ENCODE assay signal across 8 cellular contexts in the genomic region with DNA sequence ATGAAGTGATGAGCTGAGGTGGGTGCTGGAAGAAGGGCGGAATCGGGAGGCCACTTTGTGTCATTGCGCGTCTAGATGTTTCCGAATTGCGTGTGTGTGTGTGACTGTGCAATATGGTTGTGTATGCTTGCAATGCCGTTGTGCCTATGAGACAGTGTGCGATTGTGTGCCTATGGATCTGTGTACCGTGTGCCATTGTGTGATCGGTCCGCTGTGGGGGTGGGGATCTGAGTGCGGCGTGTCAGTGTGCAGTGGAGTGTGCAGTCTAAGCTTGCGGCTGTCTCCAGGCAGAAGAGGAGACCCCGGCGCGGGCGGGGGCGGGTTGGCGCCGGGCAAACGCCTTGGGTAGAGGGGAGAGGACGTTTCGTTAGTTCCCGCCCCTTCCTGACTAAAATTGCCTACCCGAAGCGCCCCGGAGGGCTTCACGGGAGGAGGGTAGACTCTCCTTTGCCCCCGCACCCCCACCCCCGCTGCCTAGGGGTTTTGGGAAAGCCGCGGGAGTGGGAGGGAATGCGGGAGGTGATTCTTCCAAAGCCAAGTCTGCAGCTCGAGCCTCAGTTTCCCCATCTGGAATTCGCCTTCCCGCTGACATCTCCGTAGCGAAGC. TPM values are rescaled to one million over a fixed set of nuclear protein-coding genes. Genes with fewer than 3 reads are reported as not detected.
DNase-seq lines count a peak whose midpoint lies in the region; ATAC-seq and TF ChIP-seq lines count a peak whose summit lies in the region.

No MANE protein-coding gene starts in this region.

- H3K4me3 ChIP-seq in OCI-LY1 (ENCODE audit: low read depth, low read length, poor library complexity, severe bottlenecking): peak overlapping the region; percentile 61
- H3K4me3 ChIP-seq in ascending aorta: peak overlapping the region; percentile 52 to 78
- peak overlapping the region; percentile 35 to 61 for H3K4me3 ChIP-seq in right atrium auricular region

- no peak for ATAC-seq in GM19324 (IDR thresholded peaks at IDR 0.05; ENCODE audit: low FRiP score, unreplicated experiment)
- no peak for ATAC-seq in GM21423 (IDR thresholded peaks at IDR 0.05; ENCODE audit: unreplicated experiment)

- peak overlapping the region; percentile 69 for H3K9ac ChIP-seq in OCI-LY1 (ENCODE audit: low read length)

- H3K79me2 ChIP-seq in OCI-LY1 (ENCODE audit: insufficient read depth, low read length): no peaks in the 10 kb centered on the region

- peak overlapping the region; percentile 90 for H3K27ac ChIP-seq in OCI-LY1 (ENCODE audit: low read depth, low read length, poor library complexity, severe bottlenecking)
- peak overlapping the region; percentile 98 to 99 for H3K27ac ChIP-seq in ascending aorta
- H3K27ac ChIP-seq in right atrium auricular region: peak overlapping the region; percentile 76 to 85

- no peaks in the 10 kb centered on the region for H3K27me3 ChIP-seq in OCI-LY1 (ENCODE audit: insufficient read depth, low read length)
- no peaks in the 10 kb centered on the region for H3K27me3 ChIP-seq in ascending aorta
- H3K27me3 ChIP-seq in right atrium auricular region: no peaks in the 10 kb centered on the region

- H3F3A ChIP-seq in OCI-LY1 (ENCODE audit: insufficient read depth, low read length): no peaks in the 10 kb centered on the region

- TF ChIP-seq CTCF in OCI-LY1 (IDR thresholded peaks at IDR 0.05; ENCODE audit: low read length) (no peak), ascending aorta (IDR thresholded peaks at IDR 0.05) (no peak), right atrium auricular region (IDR thresholded peaks at IDR 0.05) (no peak)

- H4K20me1 ChIP-seq in OCI-LY1 (ENCODE audit: insufficient read depth, low read length): no peaks in the 10 kb centered on the region

- H3K36me3 ChIP-seq in OCI-LY1 (ENCODE audit: insufficient read depth, low read length): peaks cover 9% of the 10 kb centered on the region; the same call in 1 of the 2 replicates
- peaks cover 0 to 14% of the 10 kb centered on the region in 2 donors for H3K36me3 ChIP-seq in ascending aorta
- H3K36me3 ChIP-seq in right atrium auricular region: peaks cover 24% of the 10 kb centered on the region

- DNase-seq in EL: peak; percentile 41
- no peak for DNase-seq in ascending aorta (ENCODE audit: low spot score in 2 of 2)
- no peak for DNase-seq in right atrium auricular region (ENCODE audit: low spot score)
- DNase-seq in retina: peak; percentile 92
- DNase-seq in MV-4-11 (lab: John Stamatoyannopoulos, UW): no peak

- peaks cover 82% of the 10 kb centered on the region for H3K4me1 ChIP-seq in OCI-LY1 (ENCODE audit: insufficient read depth, low read length, severe bottlenecking)
- peaks cover 31 to 45% of the 10 kb centered on the region in 2 donors for H3K4me1 ChIP-seq in ascending aorta
- peaks cover 0 to 71% of the 10 kb centered on the region in 2 donors for H3K4me1 ChIP-seq in right atrium auricular region

- H3K9me3 ChIP-seq in OCI-LY1 (ENCODE audit: low read length) (no peaks in the 10 kb centered on the region), ascending aorta (no peaks in the 10 kb centered on the region), right atrium auricular region (no peaks in the 10 kb centered on the region)

- H3K4me2 ChIP-seq in OCI-LY1 (ENCODE audit: low read length): peak overlapping the region; percentile 86

- intact Hi-C loops in ascending aorta (cut with DNase I): loop anchor here (1.0 to 5.0 kb wide), 2 partner anchors 11 to 1639 kb away; no protein-coding TSS in a partner anchor

- H3K9me2 ChIP-seq in OCI-LY1 (ENCODE audit: low read depth, low read length): no peaks in the 10 kb centered on the region

- H2AFZ ChIP-seq in OCI-LY1 (ENCODE audit: low read length): no peak overlapping the region; the same call in 1 of the 2 replicates

RNA-seq across cellular contexts. Expression of a gene that starts 24.2 kb away (rescaled TPM):
- total RNA-seq in ascending aorta (0.11 TPM), right atrium auricular region (1 to 10 TPM; 1.4 to 1.7 TPM)

RNA-seq across cellular contexts. Expression of a gene that starts 28.3 kb away (rescaled TPM):
- total RNA-seq in ascending aorta: 59.3 TPM
- 1 to 10 TPM; 1.5 to 1.7 TPM for total RNA-seq in right atrium auricular region

RNA-seq across cellular contexts. Expression of a gene that starts 37.4 kb away (rescaled TPM):
- total RNA-seq in ascending aorta (51.4 TPM), right atrium auricular region (10 to 100 TPM; 24.1 to 38.3 TPM)

Comparison
In these comparisons a context has a peak if more than half of its experiments do, and no peak if none do; other contexts are left out.
1. DNase-seq: peak in EL (single experiment) and retina (single experiment); none in ascending aorta (0 of 2), right atrium auricular region (single experiment) and MV-4-11 (single experiment).
2. RNA of a gene that starts 28.3 kb away (total RNA-seq): 59.3 TPM in ascending aorta (single experiment); 1.5 to 1.7 TPM in right atrium auricular region; every median in the first group is over 10 times any median in the second.
3. Peak in every context shown above with its lines, with median percentiles within 50 percentile points of each other: H3K27ac ChIP-seq and H3K4me3 ChIP-seq.